14 cellular contexts compared by ENCODE assay signal in genomic region chr16:17836868-17837602, GRCh38.
A peak's percentile ranks its signal among the peaks of the same experiment; 100 is the strongest.
DNase-seq lines count a peak whose midpoint lies in the region; FAIRE-seq and TF ChIP-seq lines count a peak whose summit lies in the region.
"Had no signal": no experiment of that assay in that cellular context is flagged by ENCODE, and none has a peak within 500 bp of the region (broad histone marks: within the 10 kb centered on the region; RNA-seq: fewer than 3 reads in every experiment).

No MANE protein-coding gene starts in this region.

- DNase-seq in AG09319 (ENCODE audit: extremely low read depth, low read depth) (peak; percentile 72), astrocyte (ENCODE audit: low read depth) (peak; percentile 100), iPS-NIHi11 (ENCODE audit: low spot score) (peak; percentile 71), mesothelial cell of epicardium (ENCODE audit: low spot score in 2 of 2, unreplicated experiment in 2 of 2) (no peak), dermis blood vessel endothelial cell (no peak), NCI-H187 treated with DMSO at 0.1 percent for 48 hours (lab: John Stamatoyannopoulos, UW) (no peak)
- DNase-seq in activated naive CD4-positive, alpha-beta T cell treated with anti-CD3 and anti-CD28 coated beads, Interleukin-2, amount 50 U/mL, for 16 hours = no peak
- DNase-seq: activated B cell treated with CpG ODN at 0.5 μM for 24 hours; erythroblast; stimulated activated CD4-positive, alpha-beta T cell treated with anti-CD3 and anti-CD28 coated beads, Interleukin-2, amount 100 ng/mL, for 24 hours had no signal

- H3K4me1 ChIP-seq in HUES6 (ENCODE audit: control insufficient read depth, insufficient read depth, low read length) = peaks cover 40% of the 10 kb centered on the region
- H3K4me1 ChIP-seq in astrocyte (ENCODE audit: insufficient read depth, low read length) = peaks cover 13% of the 10 kb centered on the region
- H3K4me1 ChIP-seq: tibial nerve had no signal

- H3K79me2 ChIP-seq in astrocyte (ENCODE audit: insufficient read depth, low read length) = no peaks in the 10 kb centered on the region

- H3K4me2 ChIP-seq in astrocyte (ENCODE audit: low read length) = peak overlapping the region; percentile 63

- no peak overlapping the region for H2AFZ ChIP-seq in astrocyte (ENCODE audit: low read depth, low read length)

- H4K20me1 ChIP-seq in astrocyte (ENCODE audit: insufficient read depth, low read length) = no peaks in the 10 kb centered on the region

- H3K4me3 Mint-ChIP-seq in astrocyte (ENCODE audit: unreplicated experiment) = no peak overlapping the region
- H3K4me3 Mint-ChIP-seq in mesothelial cell of epicardium = no peak overlapping the region
- H3K4me3 Mint-ChIP-seq: activated B cell treated with CpG ODN at 0.5 μM for 24 hours, IgD-negative memory B cell had no signal

- peak; percentile 83 for FAIRE-seq in astrocyte (lab: Jason Lieb, UNC)

- H3K27ac Mint-ChIP-seq in astrocyte (ENCODE audit: unreplicated experiment) (no peak overlapping the region), mesothelial cell of epicardium (no peak overlapping the region)
- H3K27ac Mint-ChIP-seq: activated B cell treated with CpG ODN at 0.5 μM for 24 hours; activated naive CD4-positive, alpha-beta T cell treated with anti-CD3 and anti-CD28 coated beads, Interleukin-2, amount 50 U/mL, for 72 hours; IgD-negative memory B cell had no signal

- H3K9me3 Mint-ChIP-seq in astrocyte (ENCODE audit: unreplicated experiment) = peaks cover 3% of the 10 kb centered on the region
- no peaks in the 10 kb centered on the region for H3K9me3 Mint-ChIP-seq in mesothelial cell of epicardium
- H3K9me3 Mint-ChIP-seq: activated B cell treated with CpG ODN at 0.5 μM for 24 hours; activated naive CD4-positive, alpha-beta T cell treated with anti-CD3 and anti-CD28 coated beads, Interleukin-2, amount 50 U/mL, for 72 hours; IgD-negative memory B cell had no signal

- no peaks in the 10 kb centered on the region for H3K4me1 Mint-ChIP-seq in astrocyte (ENCODE audit: low read depth, unreplicated experiment)
- H3K4me1 Mint-ChIP-seq in mesothelial cell of epicardium = no peaks in the 10 kb centered on the region
- H3K4me1 Mint-ChIP-seq: activated B cell treated with CpG ODN at 0.5 μM for 24 hours, IgD-negative memory B cell had no signal

- H3K36me3 ChIP-seq in HUES6 (ENCODE audit: control insufficient read depth, insufficient read depth, low read length) = no peaks in the 10 kb centered on the region
- H3K36me3 ChIP-seq in astrocyte (ENCODE audit: insufficient read depth, low read length) = no peaks in the 10 kb centered on the region
- H3K36me3 ChIP-seq: tibial nerve had no signal

- H3K36me3 Mint-ChIP-seq in astrocyte (ENCODE audit: low read depth, unreplicated experiment) (no peaks in the 10 kb centered on the region), mesothelial cell of epicardium (no peaks in the 10 kb centered on the region)
- H3K36me3 Mint-ChIP-seq: activated naive CD4-positive, alpha-beta T cell treated with anti-CD3 and anti-CD28 coated beads, Interleukin-2, amount 50 U/mL, for 72 hours; IgD-negative memory B cell had no signal

- H3K27me3 Mint-ChIP-seq in astrocyte (ENCODE audit: low read depth, unreplicated experiment) (no peaks in the 10 kb centered on the region), mesothelial cell of epicardium (ENCODE audit: low read depth) (peaks cover 5% of the 10 kb centered on the region)

- no peaks in the 10 kb centered on the region for H3K27me3 ChIP-seq in HUES6 (ENCODE audit: control insufficient read depth, insufficient read depth, low read length)
- H3K27me3 ChIP-seq in astrocyte (ENCODE audit: insufficient read depth, low read length) = no peaks in the 10 kb centered on the region
- H3K27me3 ChIP-seq: tibial nerve had no signal

- TF ChIP-seq CTCF in AG09319 (IDR thresholded peaks at IDR 0.05; ENCODE audit: low read depth, low read length) (no peak), astrocyte (IDR thresholded peaks at IDR 0.05; ENCODE audit: insufficient read depth, low read depth, low read length) (no peak), mesothelial cell of epicardium (IDR thresholded peaks at IDR 0.05; ENCODE audit: unreplicated experiment) (no peak)

- H3K9me3 ChIP-seq in HUES6 (ENCODE audit: control insufficient read depth, insufficient read depth, low read depth, low read length) = no peaks in the 10 kb centered on the region
- no peaks in the 10 kb centered on the region for H3K9me3 ChIP-seq in astrocyte (ENCODE audit: insufficient read depth, low read depth, low read length)
- H3K9me3 ChIP-seq: tibial nerve had no signal

- H3K9ac ChIP-seq in HUES6 (ENCODE audit: low read length) (peak overlapping the region; percentile 58), astrocyte (ENCODE audit: low read length) (peak overlapping the region; percentile 70)

- H3K4me3 ChIP-seq in HUES6 (ENCODE audit: low read depth, low read length) (peak overlapping the region; percentile 12; the same call in 1 of the 2 replicates), astrocyte (ENCODE audit: insufficient read depth, low read depth, low read length) (no peak overlapping the region)
- H3K4me3 ChIP-seq: tibial nerve had no signal

- H3K27ac ChIP-seq in HUES6 (ENCODE audit: low read depth, low read length) (peak overlapping the region; percentile 79; the same call in 1 of the 2 replicates), astrocyte (ENCODE audit: low read depth, low read length) (peak overlapping the region; percentile 85)
- H3K27ac ChIP-seq: tibial nerve had no signal

Comparison
In these comparisons a context has a peak if more than half of its experiments do, and no peak if none do; other contexts are left out.
1. DNase-seq: peak in AG09319 (single experiment), astrocyte (single experiment) and iPS-NIHi11 (single experiment); none in mesothelial cell of epicardium (0 of 2), activated naive CD4-positive, alpha-beta T cell treated with anti-CD3 and anti-CD28 coated beads, Interleukin-2, amount 50 U/mL, for 16 hours (single experiment), dermis blood vessel endothelial cell (single experiment) and NCI-H187 treated with DMSO at 0.1 percent for 48 hours (single experiment).